ENCODE assay signal across 18 cellular contexts in the genomic region with DNA sequence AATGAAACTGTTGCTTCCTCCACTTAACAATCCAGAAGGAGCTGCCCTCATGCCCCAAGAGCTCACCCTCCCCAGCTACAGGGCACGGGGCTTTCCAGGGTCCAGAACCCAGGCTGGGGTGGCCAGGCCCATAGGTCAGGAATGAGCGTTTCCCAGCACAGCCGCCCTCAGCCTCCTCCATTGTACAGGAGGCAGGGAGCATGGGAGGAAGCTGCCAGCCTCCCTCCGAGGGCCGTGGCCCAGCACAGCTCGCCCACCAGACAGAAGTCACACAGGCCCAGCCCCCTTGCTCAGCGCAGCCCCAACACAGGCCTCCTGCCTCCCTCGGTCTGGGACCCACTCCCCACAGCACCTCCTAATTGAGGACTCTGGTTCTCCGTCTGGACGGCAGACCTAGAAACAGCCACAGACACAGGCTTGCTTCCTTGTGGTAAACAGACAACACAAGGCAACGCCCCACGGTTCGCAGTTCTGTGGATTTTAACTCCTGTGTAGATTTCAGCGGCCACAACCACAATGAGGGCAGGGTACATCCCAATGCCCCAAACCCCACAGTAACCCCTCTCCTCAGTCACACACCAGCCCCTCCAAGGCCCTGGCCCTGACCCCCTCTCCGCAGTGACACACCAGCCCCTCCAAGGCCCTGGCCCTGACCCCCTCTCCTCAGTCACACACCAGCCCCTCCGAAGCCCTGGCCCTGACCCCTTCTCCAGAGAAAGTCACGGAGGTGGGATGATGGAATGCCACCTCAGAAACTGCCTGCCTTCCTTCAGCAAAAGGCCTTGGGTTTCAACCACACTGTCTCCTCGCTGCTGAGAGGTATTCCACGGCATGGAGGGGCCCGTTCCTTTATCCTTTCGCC.
DNase-seq lines count a peak whose midpoint lies in the region; ATAC-seq, FAIRE-seq and TF ChIP-seq lines count a peak whose summit lies in the region.
"Had no signal": no experiment of that assay in that cellular context is flagged by ENCODE, and none has a peak within 500 bp of the region (broad histone marks: within the 10 kb centered on the region; RNA-seq: fewer than 3 reads in every experiment).

No MANE protein-coding gene starts in this region.

- no peak for FAIRE-seq in kidney (lab: Jason Lieb, UNC)
- FAIRE-seq: D721Med, GM12892 had no signal

- POLR2A ChIA-PET in CD8-positive, alpha-beta memory T cell (lab: Charles Lee), result no interaction called here

- no peak overlapping the region for H3K9ac ChIP-seq in kidney (ENCODE audit: low read length in 2 of 2)
- H3K9ac ChIP-seq: GM23248 had no signal

- H3K27me3 ChIP-seq in right cardiac atrium (ENCODE audit: control insufficient read depth, insufficient read depth), result no peaks in the 10 kb centered on the region
- H3K27me3 ChIP-seq in CD8-positive, alpha-beta memory T cell (ENCODE audit: insufficient read depth, low read length, poor library complexity, severe bottlenecking), result no peaks in the 10 kb centered on the region
- H3K27me3 ChIP-seq: BE2C, breast epithelium had no signal

- H3K36me3 ChIP-seq in kidney (ENCODE audit: control insufficient read depth in 1 of 2, insufficient read depth in 2 of 2, low read length in 2 of 2), result no peaks in the 10 kb centered on the region
- H3K36me3 ChIP-seq in CD8-positive, alpha-beta memory T cell (ENCODE audit: insufficient read depth, low read length), result no peaks in the 10 kb centered on the region
- H3K36me3 ChIP-seq: BE2C, breast epithelium, esophagus squamous epithelium had no signal

- H3K27ac ChIP-seq in right cardiac atrium (ENCODE audit: low read length) (no peak overlapping the region), kidney (ENCODE audit: low read depth in 2 of 2, low read length in 2 of 2) (no peak overlapping the region)
- no peak overlapping the region for H3K27ac ChIP-seq in CD8-positive, alpha-beta memory T cell (ENCODE audit: low read depth, low read length)
- H3K27ac ChIP-seq: breast epithelium, GM23248 had no signal

- H3K27me3 Mint-ChIP-seq in CD8-positive, alpha-beta memory T cell, result peaks cover 6 to 8% of the 10 kb centered on the region in 2 donors
- H3K27me3 Mint-ChIP-seq: IgD-negative memory B cell had no signal

- no peak overlapping the region for H3K27ac Mint-ChIP-seq in CD8-positive, alpha-beta memory T cell

- CTCF ChIA-PET in CD8-positive, alpha-beta memory T cell (lab: Charles Lee), result no interaction called here

- DNase-seq in right cardiac atrium (peak in 2 of 3 donors; percentile 29 to 52), left cardiac atrium (no peak), kidney (peak; percentile 60), sciatic nerve (ENCODE audit: low spot score) (peak; percentile 45), NK-92 (lab: John Stamatoyannopoulos, UW; ENCODE audit: unreplicated experiment) (no peak)
- DNase-seq in CD8-positive, alpha-beta memory T cell, result no peak
- DNase-seq: BE2C, esophagus squamous epithelium, GM23248, naive B cell, NCI-H2107, NCI-H524 had no signal

- H3K4me1 ChIP-seq in right cardiac atrium (ENCODE audit: control insufficient read depth, insufficient read depth, low read length) (no peaks in the 10 kb centered on the region), kidney (ENCODE audit: control insufficient read depth in 1 of 2, insufficient read depth in 1 of 2, low read depth in 1 of 2, low read length in 2 of 2) (no peaks in the 10 kb centered on the region)
- no peaks in the 10 kb centered on the region for H3K4me1 ChIP-seq in CD8-positive, alpha-beta memory T cell (ENCODE audit: insufficient read depth, low read length)
- H3K4me1 ChIP-seq: BE2C, breast epithelium had no signal

- H3K9me3 Mint-ChIP-seq in CD8-positive, alpha-beta memory T cell, result peaks cover 17 to 35% (median 34%) of the 10 kb centered on the region in 5 donors

- no peaks in the 10 kb centered on the region for H3K9me3 ChIP-seq in right cardiac atrium (ENCODE audit: control insufficient read depth, low read length)
- peaks cover 3 to 5% of the 10 kb centered on the region in 2 donors for H3K9me3 ChIP-seq in kidney (ENCODE audit: control insufficient read depth in 1 of 2, low read length in 2 of 2)
- H3K9me3 ChIP-seq in CD8-positive, alpha-beta memory T cell (ENCODE audit: low read length), result peaks cover 5% of the 10 kb centered on the region
- H3K9me3 ChIP-seq: BE2C had no signal

- intact Hi-C loops in right cardiac atrium (cut with DNase I) (no loop called here), left cardiac atrium (cut with DNase I) (no loop called here), kidney (cut with DNase I) (no loop called here), sciatic nerve (cut with DNase I) (no loop called here)

- H3K36me3 Mint-ChIP-seq in CD8-positive, alpha-beta memory T cell, result peaks cover 1 to 22% (median 2%) of the 10 kb centered on the region in 3 donors

- ATAC-seq in right cardiac atrium (peak; percentile 24 to 26), left cardiac atrium (no peak), sciatic nerve (no peak), HG03439 (IDR thresholded peaks at IDR 0.05; ENCODE audit: unreplicated experiment) (no peak)

- H3K4me1 Mint-ChIP-seq in CD8-positive, alpha-beta memory T cell, result no peaks in the 10 kb centered on the region
- H3K4me1 Mint-ChIP-seq: IgD-negative memory B cell, naive B cell had no signal

- H3K4me3 Mint-ChIP-seq in CD8-positive, alpha-beta memory T cell, result no peak overlapping the region
- H3K4me3 Mint-ChIP-seq: naive B cell had no signal

- TF ChIP-seq CTCF in kidney (IDR thresholded peaks at IDR 0.05; ENCODE audit: borderline replicate concordance, extremely low read depth, insufficient read depth), result no peak

- H3K4me3 ChIP-seq in right cardiac atrium (ENCODE audit: low read length) (no peak overlapping the region), kidney (ENCODE audit: low read length in 2 of 2) (no peak overlapping the region)
- no peak overlapping the region for H3K4me3 ChIP-seq in CD8-positive, alpha-beta memory T cell (ENCODE audit: low read length)
- H3K4me3 ChIP-seq: breast epithelium, esophagus squamous epithelium, GM23248, lung had no signal

- 89% methylated on average over 21 of the region's 21 CpGs for WGBS in right cardiac atrium

Comparison
In these comparisons a context has a peak if more than half of its experiments do, and no peak if none do; other contexts are left out.
1. ATAC-seq: peak in right cardiac atrium (2 of 2); none in left cardiac atrium (0 of 2), sciatic nerve (single experiment) and HG03439 (single experiment).
2. DNase-seq: peak in right cardiac atrium (2 of 3), kidney (single experiment) and sciatic nerve (single experiment); none in left cardiac atrium (single experiment), CD8-positive, alpha-beta memory T cell (0 of 5) and NK-92 (single experiment).